14 cellular contexts compared by ENCODE assay signal in the genomic region with DNA sequence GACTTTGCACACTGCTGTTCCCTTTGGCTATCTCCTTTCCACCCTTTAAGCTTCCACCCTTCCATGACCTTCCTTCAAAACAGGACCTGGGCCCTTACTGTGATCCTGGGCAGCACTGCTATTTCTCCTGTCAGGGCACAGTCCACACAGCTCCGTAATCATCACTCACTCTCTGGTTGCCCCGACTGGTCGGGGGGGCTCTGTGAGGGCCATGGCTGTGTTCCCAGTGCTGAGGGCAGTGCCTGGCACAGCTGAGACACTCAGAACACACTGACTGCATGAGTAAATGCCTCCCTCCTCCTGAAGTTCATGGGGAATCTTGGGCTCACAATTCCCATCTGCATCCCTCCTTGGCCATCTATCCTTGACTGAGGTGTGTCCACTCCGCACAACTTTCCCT. TPM values are rescaled to one million over a fixed set of nuclear protein-coding genes. Genes with fewer than 3 reads are reported as not detected.
DNase-seq lines count a peak whose midpoint lies in the region; ATAC-seq and TF ChIP-seq lines count a peak whose summit lies in the region.
"Had no signal": no experiment of that assay in that cellular context is flagged by ENCODE, and none has a peak within 500 bp of the region (broad histone marks: within the 10 kb centered on the region; RNA-seq: fewer than 3 reads in every experiment).

No MANE protein-coding gene starts in this region.

- intact Hi-C loops in prostate gland (cut with DNase I) = no loop called here

- no peak overlapping the region for H2BK5ac ChIP-seq in trophoblast cell (ENCODE audit: low read depth, low read length, poor library complexity)

- no peak overlapping the region for H4K12ac ChIP-seq in trophoblast cell (ENCODE audit: low read depth, low read length)

- H2AFZ ChIP-seq in trophoblast cell (ENCODE audit: insufficient read depth, low read length, poor library complexity) = no peak overlapping the region

- H3K9me3 ChIP-seq in MG63 (no peaks in the 10 kb centered on the region), trophoblast cell (ENCODE audit: insufficient read depth, low read depth, low read length) (peaks cover 1% of the 10 kb centered on the region), prostate gland (no peaks in the 10 kb centered on the region)
- H3K9me3 ChIP-seq: BLaER1, colonic mucosa had no signal

- peaks cover 7 to 8% of the 10 kb centered on the region in 2 experiments for H3K4me1 ChIP-seq in trophoblast cell (ENCODE audit: control insufficient read depth in 1 of 2, insufficient read depth in 2 of 2, low read length in 2 of 2)
- H3K4me1 ChIP-seq in prostate gland (replicated peaks) = no peaks in the 10 kb centered on the region
- H3K4me1 ChIP-seq: colonic mucosa had no signal

- no peaks in the 10 kb centered on the region for H3K79me1 ChIP-seq in trophoblast cell (ENCODE audit: low read length)

- H3K27ac ChIP-seq in trophoblast cell (ENCODE audit: low read depth, low read length) (no peak overlapping the region), prostate gland (no peak overlapping the region)
- H3K27ac ChIP-seq: BLaER1, colonic mucosa had no signal

- no peak overlapping the region for H3K18ac ChIP-seq in trophoblast cell (ENCODE audit: low read length)

- H3K4me3 ChIP-seq in MG63 (no peak overlapping the region), trophoblast cell (ENCODE audit: low read depth, low read length) (no peak overlapping the region), prostate gland (no peak overlapping the region)
- H3K4me3 ChIP-seq: BLaER1, colonic mucosa had no signal

- peak overlapping the region; percentile 54 for H3K27ac Mint-ChIP-seq in chondrocyte (ENCODE audit: unreplicated experiment)

- H3K4ac ChIP-seq in trophoblast cell (ENCODE audit: low read depth, low read length) = no peak overlapping the region

- no CpG with 5 or more reads among the region's 4 CpGs for WGBS in trophoblast cell (ENCODE audit: extremely low coverage, insufficient coverage, insufficient read length)
- 68% methylated on average over 4 of the region's 4 CpGs for WGBS in prostate gland

- no peaks in the 10 kb centered on the region for H3K27me3 Mint-ChIP-seq in chondrocyte (ENCODE audit: low read depth)

- no peaks in the 10 kb centered on the region for H3K36me3 ChIP-seq in MG63
- no peaks in the 10 kb centered on the region for H3K36me3 ChIP-seq in trophoblast cell (ENCODE audit: control insufficient read depth in 1 of 2, insufficient read depth in 2 of 2, low read length in 2 of 2)
- no peaks in the 10 kb centered on the region for H3K36me3 ChIP-seq in prostate gland
- H3K36me3 ChIP-seq: colonic mucosa had no signal

- peaks cover 23% of the 10 kb centered on the region for H3K36me3 Mint-ChIP-seq in chondrocyte (ENCODE audit: low read depth)

- no peak overlapping the region for H2BK120ac ChIP-seq in trophoblast cell (ENCODE audit: insufficient read depth, low read length, poor library complexity)

- H3K79me2 ChIP-seq in trophoblast cell (ENCODE audit: control insufficient read depth, insufficient read depth, low read length, poor library complexity) = no peaks in the 10 kb centered on the region

- no peak overlapping the region for H4K91ac ChIP-seq in trophoblast cell (ENCODE audit: low read depth, low read length)

- no peak overlapping the region for H2BK12ac ChIP-seq in trophoblast cell (ENCODE audit: low read length)

- TF ChIP-seq CTCF in chondrocyte (IDR thresholded peaks at IDR 0.05) = no peak
- no peak for TF ChIP-seq CTCF in prostate gland (IDR thresholded peaks at IDR 0.05)

- no peak for TF ChIP-seq POLR2A in prostate gland (IDR thresholded peaks at IDR 0.05)

- H3K9ac ChIP-seq in trophoblast cell (ENCODE audit: low read length) = no peak overlapping the region
- H3K9ac ChIP-seq: BLaER1 had no signal

- DNase-seq in C1 segment of cervical spinal cord (lab: John Stamatoyannopoulos, UW) (peak in 11 of 14 donors; percentile 33 to 88 (median 69)), MG63 (peak; percentile 36), chondrocyte (ENCODE audit: low spot score) (no peak), middle frontal gyrus (ENCODE audit: extremely low spot score, low spot score) (peak; percentile 40), T-helper 2 cell (no peak), trophoblast cell (no peak), prostate gland (ENCODE audit: low spot score) (no peak)
- DNase-seq: colonic mucosa; GOT3; immature natural killer cell; NCI-H2081; stimulated activated CD4-positive, alpha-beta T cell treated with anti-CD3 and anti-CD28 coated beads, Interleukin-2, amount 100 ng/mL, for 48 hours had no signal

- no peak overlapping the region for H2AK5ac ChIP-seq in trophoblast cell (ENCODE audit: low read length)

- H3K23ac ChIP-seq in trophoblast cell (ENCODE audit: low read length) = no peak overlapping the region

- no peak overlapping the region for H3K14ac ChIP-seq in trophoblast cell (ENCODE audit: low read length)

- H3K9me3 Mint-ChIP-seq in chondrocyte (ENCODE audit: low read depth) = peaks cover 5% of the 10 kb centered on the region
- H3K9me3 Mint-ChIP-seq: immature natural killer cell had no signal

- H3K4me1 Mint-ChIP-seq in chondrocyte (ENCODE audit: low read depth) = peaks cover 57% of the 10 kb centered on the region

- no peak overlapping the region for H3K4me3 Mint-ChIP-seq in chondrocyte (ENCODE audit: unreplicated experiment)
- H3K4me3 Mint-ChIP-seq: immature natural killer cell had no signal

- no peak overlapping the region for H4K8ac ChIP-seq in trophoblast cell (ENCODE audit: low read depth, low read length)

- no peak overlapping the region for H3K4me2 ChIP-seq in trophoblast cell (ENCODE audit: low read length)
- H3K4me2 ChIP-seq: BLaER1 had no signal

- H3K27me3 ChIP-seq in MG63 (no peaks in the 10 kb centered on the region), trophoblast cell (ENCODE audit: insufficient read depth, low read length) (no peaks in the 10 kb centered on the region), prostate gland (replicated peaks; ENCODE audit: insufficient read depth) (no peaks in the 10 kb centered on the region)
- H3K27me3 ChIP-seq: BLaER1, colonic mucosa had no signal

- no peak for ATAC-seq in HG02588 (IDR thresholded peaks at IDR 0.05; ENCODE audit: unreplicated experiment)

RNA-seq across cellular contexts. Expression of gene TRAF1, which starts 12.2 kb away (rescaled TPM):
- 0.67 and 0.79 TPM in 2 replicates for total RNA-seq in MG63 (2014; rRNA removed; shearing (Covaris generic); ENCODE audit: low replicate concordance)
- total RNA-seq in chondrocyte (10.0 to 11.3 TPM (median 10.8 TPM) in 3 replicates), prostate gland (1 to 10 TPM; 3.1 to 6.9 TPM)
- polyA plus RNA-seq in trophoblast cell (2013) = 0.60 and 0.64 TPM in 2 replicates

RNA-seq across cellular contexts. Expression of gene PHF19, which starts 37.4 kb away (rescaled TPM):
- total RNA-seq in MG63 (2014; rRNA removed; shearing (Covaris generic); ENCODE audit: low replicate concordance) = 51.5 and 76.6 TPM in 2 replicates
- total RNA-seq in chondrocyte (73.5 to 115 TPM (median 77.8 TPM) in 3 replicates), prostate gland (10 to 100 TPM; 19.9 to 37.6 TPM)
- 12.1 and 12.9 TPM in 2 replicates for polyA plus RNA-seq in trophoblast cell (2013)

Comparison
In these comparisons a context has a peak if more than half of its experiments do, and no peak if none do; other contexts are left out.
1. DNase-seq: peak in C1 segment of cervical spinal cord (11 of 14), MG63 (single experiment) and middle frontal gyrus (single experiment); none in chondrocyte (single experiment), T-helper 2 cell (0 of 5), trophoblast cell (0 of 2) and prostate gland (single experiment).